ENCODE assay signal across 21 cellular contexts in genomic region chr16:88330971-88331890, GRCh38. TPM values are rescaled to one million over a fixed set of nuclear protein-coding genes. Genes with fewer than 3 reads are reported as not detected.
DNase-seq lines count a peak whose midpoint lies in the region; ATAC-seq and TF ChIP-seq lines count a peak whose summit lies in the region.
"Had no signal": no experiment of that assay in that cellular context is flagged by ENCODE, and none has a peak within 500 bp of the region (broad histone marks: within the 10 kb centered on the region; RNA-seq: fewer than 3 reads in every experiment).

No MANE protein-coding gene starts in this region.

- H3K27ac ChIP-seq in HEK293 (ENCODE audit: extremely low read depth, low read depth, low read length): no peak overlapping the region
- H3K27ac ChIP-seq in foreskin keratinocyte: peak overlapping the region; percentile 62
- H3K27ac ChIP-seq in testis: peak overlapping the region; percentile 25 to 31
- H3K27ac ChIP-seq: cardiac muscle cell had no signal

- ATAC-seq in WTC11 (no peak), foreskin keratinocyte (no peak), GM18907 (IDR thresholded peaks at IDR 0.05; ENCODE audit: unreplicated experiment) (no peak)
- ATAC-seq in activated T-cell treated with anti-CD3 and anti-CD28 coated beads, Interleukin-2, amount 50 U/mL, for 72 hours (replicated peaks in 1 of 2): no peak
- ATAC-seq: stimulated activated effector memory CD8-positive, alpha-beta T cell treated with anti-CD3 and anti-CD28 coated beads, Interleukin-12 subunit alpha, Interleukin-12 subunit beta, amount 100 ng/mL, for 72 hours; T-helper 17 cell had no signal

- H3K36me3 Mint-ChIP-seq in WTC11: peaks cover 8% of the 10 kb centered on the region
- H3K36me3 Mint-ChIP-seq in activated T-cell treated with anti-CD3 and anti-CD28 coated beads, Interleukin-2, amount 50 U/mL, for 72 hours (ENCODE audit: insufficient read depth in 2 of 2): no peaks in the 10 kb centered on the region
- H3K36me3 Mint-ChIP-seq: activated naive CD4-positive, alpha-beta T cell treated with anti-CD3 and anti-CD28 coated beads, Interleukin-2, amount 10 ng/mL, durations not matched to agents 7 days and 5 days; CD4-positive, alpha-beta memory T cell; naive B cell; stimulated activated effector memory CD8-positive, alpha-beta T cell treated with anti-CD3 and anti-CD28 coated beads, Interleukin-12 subunit alpha, Interleukin-12 subunit beta, amount 100 ng/mL, for 72 hours had no signal

- H3K4me1 Mint-ChIP-seq in WTC11: no peaks in the 10 kb centered on the region
- H3K4me1 Mint-ChIP-seq in activated T-cell treated with anti-CD3 and anti-CD28 coated beads, Interleukin-2, amount 50 U/mL, for 72 hours (ENCODE audit: low read depth): peaks cover 8% of the 10 kb centered on the region
- H3K4me1 Mint-ChIP-seq: activated naive CD4-positive, alpha-beta T cell treated with anti-CD3 and anti-CD28 coated beads, Interleukin-2, amount 10 ng/mL, durations not matched to agents 7 days and 5 days had no signal

- 95 to 97% methylated on average over 15 of the region's 15 CpGs for WGBS in testis, 2 donors

- CTCF ChIA-PET in HEK293 (lab: Yijun Ruan, JAX): interaction anchor here (1.0 kb wide), 1 partner anchor 45 kb away, joined by 3 read pairs; no protein-coding TSS in a partner anchor
- CTCF ChIA-PET in WTC11 (lab: Charles Lee): no interaction called here

- H3K9me3 Mint-ChIP-seq in WTC11: peaks cover 8% of the 10 kb centered on the region
- H3K9me3 Mint-ChIP-seq in activated T-cell treated with anti-CD3 and anti-CD28 coated beads, Interleukin-2, amount 50 U/mL, for 72 hours: peaks cover 0 to 3% of the 10 kb centered on the region in 2 donors
- H3K9me3 Mint-ChIP-seq: stimulated activated effector memory CD8-positive, alpha-beta T cell treated with anti-CD3 and anti-CD28 coated beads, Interleukin-12 subunit alpha, Interleukin-12 subunit beta, amount 100 ng/mL, for 72 hours had no signal

- POLR2A ChIA-PET in HEK293 (lab: Yijun Ruan, JAX) (no interaction called here), WTC11 (lab: Charles Lee) (no interaction called here)

- H3K27me3 Mint-ChIP-seq in WTC11 (ENCODE audit: low read depth): peaks cover 2% of the 10 kb centered on the region; the same call in 1 of the 2 replicates
- no peaks in the 10 kb centered on the region for H3K27me3 Mint-ChIP-seq in activated T-cell treated with anti-CD3 and anti-CD28 coated beads, Interleukin-2, amount 50 U/mL, for 72 hours (ENCODE audit: low read depth)

- intact Hi-C loops in testis (cut with DNase I; ENCODE audit: low total_unique reads): no loop called here

- H3K36me3 ChIP-seq in HEK293 (ENCODE audit: control insufficient read depth in 2 of 2, insufficient read depth in 1 of 2, low read length in 2 of 2) (no peaks in the 10 kb centered on the region), testis (ENCODE audit: low read depth, missing control alignments) (no peaks in the 10 kb centered on the region)
- H3K36me3 ChIP-seq: cardiac muscle cell had no signal

- H3K4me1 ChIP-seq in HEK293 (ENCODE audit: control insufficient read depth, insufficient read depth, low read length) (no peaks in the 10 kb centered on the region), foreskin keratinocyte (peaks cover 11% of the 10 kb centered on the region), testis (peaks cover 9% of the 10 kb centered on the region)

- H3K27ac Mint-ChIP-seq in WTC11: no peak overlapping the region
- H3K27ac Mint-ChIP-seq in activated T-cell treated with anti-CD3 and anti-CD28 coated beads, Interleukin-2, amount 50 U/mL, for 72 hours: no peak overlapping the region
- H3K27ac Mint-ChIP-seq: activated naive CD4-positive, alpha-beta T cell treated with anti-CD3 and anti-CD28 coated beads, Interleukin-2, amount 10 ng/mL, durations not matched to agents 7 days and 5 days; CD4-positive, alpha-beta memory T cell; dendritic cell treated with granulocyte-macrophage colony-stimulating factor and Interleukin-4, amounts not matched to agents 40 ng/mL and 50 ng/mL, for 4 days; naive B cell; stimulated activated effector memory CD8-positive, alpha-beta T cell treated with anti-CD3 and anti-CD28 coated beads, Interleukin-12 subunit alpha, Interleukin-12 subunit beta, amount 100 ng/mL, for 72 hours; T-helper 17 cell had no signal

- H3K4me3 Mint-ChIP-seq in WTC11: no peak overlapping the region
- H3K4me3 Mint-ChIP-seq in activated T-cell treated with anti-CD3 and anti-CD28 coated beads, Interleukin-2, amount 50 U/mL, for 72 hours: no peak overlapping the region
- H3K4me3 Mint-ChIP-seq: activated naive CD4-positive, alpha-beta T cell treated with anti-CD3 and anti-CD28 coated beads, Interleukin-2, amount 10 ng/mL, durations not matched to agents 7 days and 5 days; CD4-positive, alpha-beta memory T cell; dendritic cell treated with granulocyte-macrophage colony-stimulating factor and Interleukin-4, amounts not matched to agents 40 ng/mL and 50 ng/mL, for 4 days; naive B cell; stimulated activated effector memory CD8-positive, alpha-beta T cell treated with anti-CD3 and anti-CD28 coated beads, Interleukin-12 subunit alpha, Interleukin-12 subunit beta, amount 100 ng/mL, for 72 hours; T-helper 17 cell had no signal

- no peak for TF ChIP-seq POLR2A in testis (IDR thresholded peaks at IDR 0.05)

- DNase-seq in WTC11 (ENCODE audit: low spot score) (no peak), foreskin keratinocyte (no peak), testis (no peak)
- no peak for DNase-seq in activated T-cell treated with anti-CD3 and anti-CD28 coated beads, Interleukin-2, amount 50 U/mL, for 72 hours
- no peak for DNase-seq in central memory CD4-positive, alpha-beta T cell
- DNase-seq: activated CD4-positive, alpha-beta T cell treated with anti-CD3 and anti-CD28 coated beads for 48 hours; activated naive CD4-positive, alpha-beta T cell treated with anti-CD3 and anti-CD28 coated beads, Interleukin-2, amount 10 ng/mL, durations not matched to agents 7 days and 5 days; AML-193; CD4-positive, alpha-beta memory T cell; KG1; naive B cell; NCI-H1436 treated with DMSO at 0.1 percent for 48 hours; OCI-M1; SIG-M5; stimulated activated CD4-positive, alpha-beta T cell treated with anti-CD3 and anti-CD28 coated beads, Interleukin-2, amount 100 ng/mL, for 48 hours; T-helper 17 cell had no signal

- no peak overlapping the region for H3K4me3 ChIP-seq in HEK293 (ENCODE audit: low read depth, low read length)
- no peak overlapping the region for H3K4me3 ChIP-seq in testis
- H3K4me3 ChIP-seq: cardiac muscle cell had no signal

- H3K27me3 ChIP-seq in foreskin keratinocyte: no peaks in the 10 kb centered on the region
- no peaks in the 10 kb centered on the region for H3K27me3 ChIP-seq in testis
- H3K27me3 ChIP-seq: cardiac muscle cell had no signal

- TF ChIP-seq CTCF in HEK293 (tag by site-specific recombination; IDR thresholded peaks at IDR 0.05): no peak
- TF ChIP-seq CTCF in WTC11 (IDR thresholded peaks at IDR 0.05): no peak
- TF ChIP-seq CTCF in foreskin keratinocyte (conservative IDR thresholded peaks at IDR 0.05): no peak
- TF ChIP-seq CTCF in testis (IDR thresholded peaks at IDR 0.05): no peak

- H3K9me3 ChIP-seq in HEK293 (ENCODE audit: control insufficient read depth, insufficient read depth, low read depth, low read length): no peaks in the 10 kb centered on the region
- no peaks in the 10 kb centered on the region for H3K9me3 ChIP-seq in testis

TF ChIP-seq in HEK293, 187 proteins besides CTCF, POLR2A, EP300 and RAD21 (continues in another document):
- no peak for TF ChIP-seq ZNF692 (tag by site-specific recombination; IDR thresholded peaks at IDR 0.05)
- TF ChIP-seq ZNF239 (tag by site-specific recombination; IDR thresholded peaks at IDR 0.05): peak; percentile 61; the same call in 1 of the 2 replicates
- no peak for TF ChIP-seq ZNF677 (tag by site-specific recombination; IDR thresholded peaks at IDR 0.05)
- no peak for TF ChIP-seq KLF9 (tag by site-specific recombination; IDR thresholded peaks at IDR 0.05; ENCODE audit: low read depth)
- TF ChIP-seq ZNF155 (tag by site-specific recombination; IDR thresholded peaks at IDR 0.05): no peak
- TF ChIP-seq YY2 (tag by site-specific recombination; IDR thresholded peaks at IDR 0.05): peak; percentile 14; the same call in 1 of the 2 replicates

TF ChIP-seq in WTC11, 78 proteins besides CTCF, POLR2A, EP300 and RAD21:
- TF ChIP-seq SMAD4 (CRISPR knock-in tag; IDR thresholded peaks at IDR 0.05): no peak
- no peak for TF ChIP-seq KAT7 (CRISPR knock-in tag; IDR thresholded peaks at IDR 0.05; ENCODE audit: borderline replicate concordance)
- TF ChIP-seq AFF4 (CRISPR knock-in tag; IDR thresholded peaks at IDR 0.05; ENCODE audit: borderline replicate concordance): no peak
- no peak for TF ChIP-seq TP53 (CRISPR knock-in tag; IDR thresholded peaks at IDR 0.05)
- 0 out of 2 replicates have a peak, but pooled peaks have one; percentile 25 for TF ChIP-seq NFE2L1 (CRISPR knock-in tag; IDR thresholded peaks at IDR 0.05)

RNA-seq across cellular contexts. Expression of gene ZNF469, which starts 51.5 kb away (rescaled TPM):
- total RNA-seq in WTC11 (2021): 1.8 to 3.2 TPM (median 2.4 TPM) in 3 replicates
- under 0.01 and 0.03 TPM in 2 replicates for total RNA-seq in foreskin keratinocyte
- 0.01 TPM in 1 of 2 replicates, not detected in the other for polyA plus RNA-seq in foreskin keratinocyte
- total RNA-seq in testis: 1 to 10 TPM; 2.2 to 2.8 TPM
- polyA plus RNA-seq in testis (ENCODE audit: insufficient read depth, low read depth, low replicate concordance): 0.98 TPM
- total RNA-seq in activated T-cell treated with anti-CD3 and anti-CD28 coated beads, Interleukin-2, amount 50 U/mL, for 72 hours: under 1 TPM; 0.34 to 0.65 TPM

Comparison
In these comparisons a context has a peak if more than half of its experiments do, and no peak if none do; other contexts are left out.
1. Of the 8 proteins assayed by ChIP-seq in both HEK293 and WTC11: peak only in HEK293: ZNF416; only in WTC11: none; in both: none; in neither: 7.